Comparison of ENCODE assay signal across 12 cellular contexts in the genomic region with DNA sequence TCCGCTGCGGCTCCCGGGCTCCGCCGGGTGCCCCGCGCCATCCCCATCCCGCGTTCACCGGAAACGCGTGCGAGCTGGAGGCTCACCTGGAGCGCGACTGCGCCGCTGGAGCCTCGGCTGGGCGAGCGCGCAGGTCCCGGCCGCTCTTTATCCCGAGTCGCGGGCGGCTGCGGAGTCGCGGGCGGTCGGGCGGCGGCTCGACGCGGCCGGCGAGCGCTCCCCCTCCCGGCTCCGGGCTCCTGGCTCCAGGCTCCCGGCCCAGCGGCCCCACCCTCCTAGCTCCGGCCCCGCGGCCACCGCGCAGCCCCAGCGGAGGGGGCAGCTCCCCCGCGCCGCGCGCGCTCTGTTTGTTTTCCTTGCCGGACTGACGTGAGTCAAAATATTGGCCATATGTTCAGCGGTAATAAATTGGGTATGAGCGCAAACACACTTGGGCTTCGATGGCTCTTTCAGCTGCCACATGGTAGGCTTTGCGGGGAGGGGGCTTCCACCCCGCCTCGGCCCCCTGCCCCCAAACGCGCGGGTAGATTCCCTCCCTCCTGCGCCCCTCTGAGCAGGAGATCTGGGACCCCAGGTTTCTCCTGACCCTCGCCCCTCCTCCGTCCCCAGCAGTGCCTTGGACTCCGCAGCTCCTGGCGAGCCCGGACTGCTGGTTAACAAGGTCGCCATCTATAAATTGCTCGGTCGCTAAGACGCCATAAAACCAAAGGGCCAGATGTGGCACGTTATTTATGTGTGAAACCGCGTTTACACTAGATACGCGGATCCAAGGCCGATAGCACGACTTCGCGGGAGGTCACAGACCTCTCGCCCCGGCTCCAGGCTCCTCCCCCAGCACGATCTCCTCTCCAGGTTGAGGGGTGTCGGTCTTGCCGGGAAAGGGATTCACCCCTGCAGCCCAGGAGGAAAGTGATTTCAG. TPM values are rescaled to one million over a fixed set of nuclear protein-coding genes. Genes with fewer than 3 reads are reported as not detected.
A peak's percentile ranks its signal among the peaks of the same experiment; 100 is the strongest.
DNase-seq lines count a peak whose midpoint lies in the region; ATAC-seq and TF ChIP-seq lines count a peak whose summit lies in the region.
"Had no signal": no experiment of that assay in that cellular context is flagged by ENCODE, and none has a peak within 500 bp of the region (broad histone marks: within the 10 kb centered on the region; RNA-seq: fewer than 3 reads in every experiment).

No MANE protein-coding gene starts in this region.

- DNase-seq in left ventricle myocardium inferior (no peak), right atrium auricular region (ENCODE audit: low spot score) (no peak), left lobe of liver (ENCODE audit: low spot score) (no peak), AG20443 (ENCODE audit: low spot score) (no peak)
- DNase-seq in activated effector memory CD4-positive, alpha-beta T cell treated with Interleukin-2 at 50 U/mL for 16 hours, result no peak
- DNase-seq: DND-41 had no signal

- H3K27me3 ChIP-seq in left ventricle myocardium inferior (ENCODE audit: low read depth) (peaks cover 99% of the 10 kb centered on the region), right atrium auricular region (peaks cover 43 to 48% of the 10 kb centered on the region in 2 donors)

- H3K4me3 Mint-ChIP-seq in activated T-helper 17 cell treated with anti-CD3 and anti-CD28 coated beads, Interleukin-2, amount 50 U/mL, for 72 hours, result peak overlapping the region; percentile 39
- H3K4me3 Mint-ChIP-seq: central memory CD8-positive, alpha-beta T cell had no signal

- H3K36me3 Mint-ChIP-seq in activated T-helper 17 cell treated with anti-CD3 and anti-CD28 coated beads, Interleukin-2, amount 50 U/mL, for 72 hours (ENCODE audit: low read depth), result peaks cover 16% of the 10 kb centered on the region

- H3K9me3 Mint-ChIP-seq in activated T-helper 17 cell treated with anti-CD3 and anti-CD28 coated beads, Interleukin-2, amount 50 U/mL, for 72 hours, result no peaks in the 10 kb centered on the region
- H3K9me3 Mint-ChIP-seq: central memory CD8-positive, alpha-beta T cell had no signal

- H3K4me1 ChIP-seq in left ventricle myocardium inferior (peaks cover 18% of the 10 kb centered on the region), right atrium auricular region (peaks cover 0 to 23% of the 10 kb centered on the region in 2 donors)

- H3K4me3 ChIP-seq in left ventricle myocardium inferior, result peak overlapping the region; percentile 41
- H3K4me3 ChIP-seq in right atrium auricular region, result peak overlapping the region in 1 of 2 donors; percentile 31

- no peak overlapping the region for H3K27ac ChIP-seq in left ventricle myocardium inferior (replicated peaks)
- no peak overlapping the region for H3K27ac ChIP-seq in right atrium auricular region
- H3K27ac ChIP-seq: KMS-11 had no signal

- no peak for TF ChIP-seq CTCF in left ventricle myocardium inferior (IDR thresholded peaks at IDR 0.05; ENCODE audit: borderline replicate concordance)
- TF ChIP-seq CTCF in right atrium auricular region (IDR thresholded peaks at IDR 0.05), result no peak

- no peak for ATAC-seq in activated T-helper 17 cell treated with anti-CD3 and anti-CD28 coated beads, Interleukin-2, amount 50 U/mL, for 72 hours (replicated peaks)
- ATAC-seq in left lobe of liver (peak; percentile 67), GM18519 (IDR thresholded peaks at IDR 0.05; ENCODE audit: low FRiP score, unreplicated experiment) (no peak), HG03457 (IDR thresholded peaks at IDR 0.05; ENCODE audit: unreplicated experiment) (no peak)

- intact Hi-C loops in left ventricle myocardium inferior (cut with micrococcal nuclease), result no loop called here

- H3K4me1 Mint-ChIP-seq in activated T-helper 17 cell treated with anti-CD3 and anti-CD28 coated beads, Interleukin-2, amount 50 U/mL, for 72 hours, result no peaks in the 10 kb centered on the region

- H3K36me3 ChIP-seq in left ventricle myocardium inferior (no peaks in the 10 kb centered on the region), right atrium auricular region (no peaks in the 10 kb centered on the region)

- no peak overlapping the region for H3K27ac Mint-ChIP-seq in activated T-helper 17 cell treated with anti-CD3 and anti-CD28 coated beads, Interleukin-2, amount 50 U/mL, for 72 hours

- H3K9me3 ChIP-seq in left ventricle myocardium inferior (replicated peaks) (no peaks in the 10 kb centered on the region), right atrium auricular region (no peaks in the 10 kb centered on the region)

- H3K27me3 Mint-ChIP-seq in activated T-helper 17 cell treated with anti-CD3 and anti-CD28 coated beads, Interleukin-2, amount 50 U/mL, for 72 hours, result peaks cover 79% of the 10 kb centered on the region

RNA-seq across cellular contexts. Expression of gene NKX2-2, which starts 8.9 kb away (rescaled TPM):
- total RNA-seq in left ventricle myocardium inferior (not detected), right atrium auricular region (not detected), left lobe of liver (not detected)
- not detected for total RNA-seq in activated T-helper 17 cell treated with anti-CD3 and anti-CD28 coated beads, Interleukin-2, amount 50 U/mL, for 72 hours
- total RNA-seq: SK-MEL-5 had no signal
